ENCODE assay signal across 18 cellular contexts in genomic region chr9:123940721-123941534, GRCh38. TPM values are rescaled to one million over a fixed set of nuclear protein-coding genes. Genes with fewer than 3 reads are reported as not detected.
DNase-seq lines count a peak whose midpoint lies in the region; ATAC-seq and TF ChIP-seq lines count a peak whose summit lies in the region.
"Had no signal": no experiment of that assay in that cellular context is flagged by ENCODE, and none has a peak within 500 bp of the region (broad histone marks: within the 10 kb centered on the region; RNA-seq: fewer than 3 reads in every experiment).

No MANE protein-coding gene starts in this region.

- H3K4me3 ChIP-seq in AG04450 (ENCODE audit: low read depth, low read length), result no peak overlapping the region
- no peak overlapping the region for H3K4me3 ChIP-seq in GM12865 (ENCODE audit: low read depth, low read length)
- H3K4me3 ChIP-seq in esophagus muscularis mucosa, result no peak overlapping the region
- H3K4me3 ChIP-seq: ascending aorta; BLaER1 treated with 17β-estradiol and CSF1 and Interleukin-3, amounts not matched to agents 10 nM and 100 nM; HAP-1 had no signal

- H3K36me3 Mint-ChIP-seq in chondrocyte (ENCODE audit: low read depth), result no peaks in the 10 kb centered on the region

- CTCF ChIA-PET in AG04450 (lab: Charles Lee) (no interaction called here), HEK293T (lab: Yijun Ruan, JAX) (interaction anchor here (0.6 to 0.7 kb wide), 2 partner anchors 68 to 76 kb away, joined by 3 read pairs; no protein-coding TSS in a partner anchor), RWPE1 (lab: Yijun Ruan, JAX) (no interaction called here)

- no peaks in the 10 kb centered on the region for H3K36me3 ChIP-seq in esophagus muscularis mucosa
- H3K36me3 ChIP-seq: ascending aorta, HAP-1 had no signal

- H3K9me3 ChIP-seq in AG04450 (ENCODE audit: control insufficient read depth, insufficient read depth, low read length) (no peaks in the 10 kb centered on the region), esophagus muscularis mucosa (no peaks in the 10 kb centered on the region)
- H3K9me3 ChIP-seq: ascending aorta had no signal

- ATAC-seq in HG02759 (IDR thresholded peaks at IDR 0.05; ENCODE audit: unreplicated experiment), result no peak
- ATAC-seq: left cardiac atrium had no signal

- POLR2A ChIA-PET in AG04450 (lab: Yijun Ruan, JAX), result interaction anchor here (0.6 kb wide), 1 partner anchor 593 kb away, joined by 3 read pairs; no protein-coding TSS in a partner anchor
- POLR2A ChIA-PET in HEK293T (lab: Yijun Ruan, JAX), result interaction anchor here (2.0 kb wide), 1 partner anchor 10 kb away, joined by 6 read pairs; the partner anchor contains the start of gene DENND1A
- POLR2A ChIA-PET in RWPE1 (lab: Yijun Ruan, JAX; ENCODE audit: low non-redundant PET), result no interaction called here

- DNase-seq in AG04450 (ENCODE audit: low read depth, low spot score) (no peak), GM12865 (ENCODE audit: low read depth) (peak; percentile 80), HEK293T (ENCODE audit: extremely low spot score) (no peak), chondrocyte (ENCODE audit: low spot score) (no peak), GF-D8 (lab: John Stamatoyannopoulos, UW) (no peak), esophagus muscularis mucosa (ENCODE audit: extremely low spot score) (no peak), RWPE1 (ENCODE audit: low spot score) (no peak)
- DNase-seq: activated effector memory CD4-positive, alpha-beta T cell treated with anti-CD3 and anti-CD28 coated beads, Interleukin-2, amount 50 U/mL, for 16 hours; foreskin melanocyte; IMR-90; left cardiac atrium; NCI-H2171 treated with DMSO at 0.1 percent for 48 hours; occipital lobe; stimulated activated CD4-positive, alpha-beta T cell treated with anti-CD3 and anti-CD28 coated beads, Interleukin-2, amount 100 ng/mL, for 48 hours had no signal

- no peak for TF ChIP-seq POLR2A in esophagus muscularis mucosa (IDR thresholded peaks at IDR 0.05; ENCODE audit: low read depth)

- H3K27ac Mint-ChIP-seq in chondrocyte (ENCODE audit: unreplicated experiment), result no peak overlapping the region

- WGBS in esophagus muscularis mucosa, result 74% methylated on average over 8 of the region's 8 CpGs

- TF ChIP-seq CTCF in AG04450 (IDR thresholded peaks at IDR 0.05; ENCODE audit: low read depth, low read length) (0 out of 2 replicates have a peak, but pooled peaks have one; percentile 15), GM12865 (IDR thresholded peaks at IDR 0.05; ENCODE audit: insufficient read depth, low read depth, low read length, missing control alignments) (no peak), chondrocyte (IDR thresholded peaks at IDR 0.05) (peak; percentile 22), esophagus muscularis mucosa (IDR thresholded peaks at IDR 0.05) (no peak), RWPE1 (conservative IDR thresholded peaks at IDR 0.05; ENCODE audit: low read depth) (no peak)

- TF ChIP-seq EP300 in esophagus muscularis mucosa (IDR thresholded peaks at IDR 0.05), result no peak

- H3K27me3 ChIP-seq in AG04450 (ENCODE audit: control insufficient read depth, insufficient read depth, low read length) (peaks cover 9% of the 10 kb centered on the region), esophagus muscularis mucosa (peaks cover 0 to 22% (median 0%) of the 10 kb centered on the region in 4 donors)
- H3K27me3 ChIP-seq: ascending aorta; BLaER1 treated with 17β-estradiol and CSF1 and Interleukin-3, amounts not matched to agents 10 nM and 100 nM had no signal

- H3K4me1 Mint-ChIP-seq in chondrocyte (ENCODE audit: low read depth), result no peaks in the 10 kb centered on the region

- H3K27ac ChIP-seq in AG04450 (ENCODE audit: low read depth, low read length), result no peak overlapping the region
- H3K27ac ChIP-seq in esophagus muscularis mucosa (replicated peaks in 1 of 4), result no peak overlapping the region
- H3K27ac ChIP-seq in RWPE1, result no peak overlapping the region
- H3K27ac ChIP-seq: ascending aorta; BLaER1 treated with 17β-estradiol and CSF1 and Interleukin-3, amounts not matched to agents 10 nM and 100 nM had no signal

- peaks cover 6% of the 10 kb centered on the region for H3K9me3 Mint-ChIP-seq in chondrocyte (ENCODE audit: low read depth)

- no peaks in the 10 kb centered on the region for H3K4me1 ChIP-seq in esophagus muscularis mucosa
- H3K4me1 ChIP-seq: ascending aorta; BLaER1 treated with 17β-estradiol and CSF1 and Interleukin-3, amounts not matched to agents 10 nM and 100 nM; HAP-1 had no signal

- intact Hi-C loops in esophagus muscularis mucosa (cut with DNase I), result no loop called here

- H3K4me3 Mint-ChIP-seq in chondrocyte (ENCODE audit: unreplicated experiment), result no peak overlapping the region

- H3K27me3 Mint-ChIP-seq in chondrocyte (ENCODE audit: low read depth), result peaks cover 18% of the 10 kb centered on the region

TF ChIP-seq in HEK293T, 16 proteins besides CTCF, POLR2A, EP300 and RAD21:
- TF ChIP-seq SP1 (IDR thresholded peaks at IDR 0.05) (no peak), L3MBTL2 (conservative IDR thresholded peaks at IDR 0.05) (peak; percentile 55), BHLHE40 (IDR thresholded peaks at IDR 0.05; ENCODE audit: borderline replicate concordance) (no peak), ELF4 (IDR thresholded peaks at IDR 0.05) (no peak), LEF1 (IDR thresholded peaks at IDR 0.05; ENCODE audit: borderline replicate concordance) (no peak), HDGF (IDR thresholded peaks at IDR 0.05; ENCODE audit: borderline replicate concordance) (no peak), ZNF384 (IDR thresholded peaks at IDR 0.05) (no peak), FOXK2 (IDR thresholded peaks at IDR 0.05) (no peak)
- TF ChIP-seq, protein P1, sequence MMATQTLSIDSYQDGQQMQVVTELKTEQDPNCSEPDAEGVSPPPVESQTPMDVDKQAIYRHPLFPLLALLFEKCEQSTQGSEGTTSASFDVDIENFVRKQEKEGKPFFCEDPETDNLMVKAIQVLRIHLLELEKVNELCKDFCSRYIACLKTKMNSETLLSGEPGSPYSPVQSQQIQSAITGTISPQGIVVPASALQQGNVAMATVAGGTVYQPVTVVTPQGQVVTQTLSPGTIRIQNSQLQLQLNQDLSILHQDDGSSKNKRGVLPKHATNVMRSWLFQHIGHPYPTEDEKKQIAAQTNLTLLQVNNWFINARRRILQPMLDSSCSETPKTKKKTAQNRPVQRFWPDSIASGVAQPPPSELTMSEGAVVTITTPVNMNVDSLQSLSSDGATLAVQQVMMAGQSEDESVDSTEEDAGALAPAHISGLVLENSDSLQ (IDR thresholded peaks at IDR 0.05), result no peak

RNA-seq across cellular contexts. Expression of gene DENND1A, which starts 11.0 kb away (rescaled TPM):
- polyA plus RNA-seq in AG04450 (2011; rRNA removed), result 13.7 and 16.2 TPM in 2 replicates
- 22.7 and 30.1 TPM in 2 replicates for polyA minus RNA-seq in AG04450 (2011; rRNA and poly(A)+ RNA removed)
- total RNA-seq in chondrocyte (13.0 to 15.3 TPM (median 14.8 TPM) in 3 replicates), esophagus muscularis mucosa (10 to 100 TPM; 19.2 to 26.9 (median 24.0) TPM)

Comparison
In these comparisons a context has a peak if more than half of its experiments do, and no peak if none do; other contexts are left out.
1. CTCF ChIP-seq: peak in AG04450 (single experiment) and chondrocyte (single experiment); none in GM12865 (single experiment), esophagus muscularis mucosa (0 of 3) and RWPE1 (single experiment).